ENCODE assay signal across 12 cellular contexts in genomic region chr15:67174446-67174845, GRCh38.
A peak's percentile ranks its signal among the peaks of the same experiment; 100 is the strongest.
DNase-seq lines count a peak whose midpoint lies in the region; ATAC-seq and TF ChIP-seq lines count a peak whose summit lies in the region.
"Had no signal": no experiment of that assay in that cellular context is flagged by ENCODE, and none has a peak within 500 bp of the region (broad histone marks: within the 10 kb centered on the region; RNA-seq: fewer than 3 reads in every experiment).

No MANE protein-coding gene starts in this region.

- no peak for TF ChIP-seq POLR2A in tibial nerve (IDR thresholded peaks at IDR 0.05)

- ATAC-seq in GM23338, result no peak
- ATAC-seq in activated naive CD8-positive, alpha-beta T cell treated with anti-CD3 and anti-CD28 coated beads, Interleukin-2, amount 10 ng/mL, durations not matched to agents 7 days and 5 days (ENCODE audit: low read depth), result no peak

- H3K36me3 ChIP-seq in ACC112 (ENCODE audit: insufficient read depth, low read length) (peaks cover 46% of the 10 kb centered on the region), GM23338 (ENCODE audit: insufficient read depth) (no peaks in the 10 kb centered on the region; the same call in 1 of the 2 replicates), tibial nerve (peaks cover 0 to 60% (median 4%) of the 10 kb centered on the region in 3 donors)

- TF ChIP-seq CTCF in GM23338 (conservative IDR thresholded peaks at IDR 0.05; ENCODE audit: low read depth in 2 of 2) (no peak), mesothelial cell of epicardium (IDR thresholded peaks at IDR 0.05; ENCODE audit: unreplicated experiment) (no peak), tibial nerve (IDR thresholded peaks at IDR 0.05) (no peak)

- H3K4me1 ChIP-seq in ACC112 (ENCODE audit: control insufficient read depth, insufficient read depth, low read length, unreplicated experiment) (peaks cover 87% of the 10 kb centered on the region), GM23338 (ENCODE audit: insufficient read depth) (peaks cover 7% of the 10 kb centered on the region; the same call in 1 of the 2 replicates), tibial nerve (peaks cover 0 to 40% (median 12%) of the 10 kb centered on the region in 4 donors)

- no peak overlapping the region for H3K4me2 ChIP-seq in GM23338

- H3K9me3 Mint-ChIP-seq in GM23338 (no peaks in the 10 kb centered on the region; the same call in 2 of the 3 replicates), mesothelial cell of epicardium (no peaks in the 10 kb centered on the region)
- no peaks in the 10 kb centered on the region for H3K9me3 Mint-ChIP-seq in activated naive CD8-positive, alpha-beta T cell treated with anti-CD3 and anti-CD28 coated beads, Interleukin-2, amount 10 ng/mL, durations not matched to agents 7 days and 5 days

- peak overlapping the region; percentile 96 for H3K27ac ChIP-seq in ACC112 (ENCODE audit: low read depth, low read length)
- H3K27ac ChIP-seq in GM23338 (ENCODE audit: low read depth), result no peak overlapping the region
- peak overlapping the region in 1 of 4 donors; percentile 12 for H3K27ac ChIP-seq in tibial nerve
- H3K27ac ChIP-seq: C4-2B had no signal

- H3K27me3 ChIP-seq in ACC112 (ENCODE audit: insufficient read depth, low read length) (no peaks in the 10 kb centered on the region), GM23338 (ENCODE audit: insufficient read depth) (no peaks in the 10 kb centered on the region), tibial nerve (no peaks in the 10 kb centered on the region)

- POLR2A ChIA-PET in activated naive CD8-positive, alpha-beta T cell treated with anti-CD3 and anti-CD28 coated beads, Interleukin-2, amount 10 ng/mL, durations not matched to agents 7 days and 5 days (lab: Charles Lee), result no interaction called here

- H3K27me3 Mint-ChIP-seq in GM23338 (ENCODE audit: insufficient read depth, low read depth, poor library complexity) (peaks cover 14% of the 10 kb centered on the region), mesothelial cell of epicardium (ENCODE audit: low read depth) (no peaks in the 10 kb centered on the region)
- no peaks in the 10 kb centered on the region for H3K27me3 Mint-ChIP-seq in activated naive CD8-positive, alpha-beta T cell treated with anti-CD3 and anti-CD28 coated beads, Interleukin-2, amount 10 ng/mL, durations not matched to agents 7 days and 5 days

- H4K20me1 ChIP-seq in GM23338 (replicated peaks; ENCODE audit: insufficient read depth), result no peaks in the 10 kb centered on the region

- no peaks in the 10 kb centered on the region for H3K9me3 ChIP-seq in tibial nerve

- no peaks in the 10 kb centered on the region for H3K9me2 ChIP-seq in GM23338 (ENCODE audit: insufficient read depth)

- H3F3A ChIP-seq in GM23338 (replicated peaks; ENCODE audit: low read depth), result no peaks in the 10 kb centered on the region

- H3K27ac Mint-ChIP-seq in GM23338, result peak overlapping the region; percentile 40; the same call in 1 of the 2 replicates
- peak overlapping the region; percentile 14 for H3K27ac Mint-ChIP-seq in activated naive CD8-positive, alpha-beta T cell treated with anti-CD3 and anti-CD28 coated beads, Interleukin-2, amount 10 ng/mL, durations not matched to agents 7 days and 5 days
- H3K27ac Mint-ChIP-seq in mesothelial cell of epicardium, result peak overlapping the region; percentile 35

- H3K4me3 Mint-ChIP-seq in GM23338 (no peak overlapping the region), mesothelial cell of epicardium (no peak overlapping the region)
- H3K4me3 Mint-ChIP-seq in activated naive CD8-positive, alpha-beta T cell treated with anti-CD3 and anti-CD28 coated beads, Interleukin-2, amount 10 ng/mL, durations not matched to agents 7 days and 5 days, result no peak overlapping the region

- H3K79me2 ChIP-seq in ACC112 (ENCODE audit: control insufficient read depth, insufficient read depth, low read length, unreplicated experiment) (peaks cover 7% of the 10 kb centered on the region), GM23338 (replicated peaks; ENCODE audit: insufficient read depth) (no peaks in the 10 kb centered on the region)

- H3K36me3 Mint-ChIP-seq in GM23338 (ENCODE audit: low read depth) (peaks cover 3% of the 10 kb centered on the region), mesothelial cell of epicardium (peaks cover 43% of the 10 kb centered on the region)
- peaks cover 11% of the 10 kb centered on the region for H3K36me3 Mint-ChIP-seq in activated naive CD8-positive, alpha-beta T cell treated with anti-CD3 and anti-CD28 coated beads, Interleukin-2, amount 10 ng/mL, durations not matched to agents 7 days and 5 days

- no peak for TF ChIP-seq EP300 in tibial nerve (IDR thresholded peaks at IDR 0.05)

- peaks cover 39% of the 10 kb centered on the region for H3K4me1 Mint-ChIP-seq in GM23338
- H3K4me1 Mint-ChIP-seq in activated naive CD8-positive, alpha-beta T cell treated with anti-CD3 and anti-CD28 coated beads, Interleukin-2, amount 10 ng/mL, durations not matched to agents 7 days and 5 days, result peaks cover 16% of the 10 kb centered on the region
- peaks cover 45% of the 10 kb centered on the region for H3K4me1 Mint-ChIP-seq in mesothelial cell of epicardium

- H3K4me3 ChIP-seq in ACC112 (ENCODE audit: low read depth, low read length) (no peak overlapping the region), GM23338 (no peak overlapping the region), tibial nerve (no peak overlapping the region)

- 96 to 99% methylated on average over 3 of the region's 3 CpGs for WGBS in tibial nerve, 2 donors

- no peak overlapping the region for H2AFZ ChIP-seq in ACC112 (ENCODE audit: low read length, unreplicated experiment)
- H2AFZ ChIP-seq in GM23338, result no peak overlapping the region

- DNase-seq in GM23338 (ENCODE audit: low spot score), result no peak
- no peak for DNase-seq in activated naive CD8-positive, alpha-beta T cell treated with anti-CD3 and anti-CD28 coated beads, Interleukin-2, amount 10 ng/mL, durations not matched to agents 7 days and 5 days
- no peak for DNase-seq in mesothelial cell of epicardium (ENCODE audit: low spot score in 2 of 2, unreplicated experiment in 2 of 2)
- DNase-seq in NCI-H524 treated with DMSO at 0.1 percent for 48 hours (lab: John Stamatoyannopoulos, UW), result no peak
- DNase-seq in tibial nerve (ENCODE audit: low spot score in 2 of 2), result no peak
- no peak for DNase-seq in globus pallidus (ENCODE audit: low spot score)
- no peak for DNase-seq in midbrain (lab: John Stamatoyannopoulos, UW)
- DNase-seq: aorta; hippocampal formation; stimulated activated CD8-positive, alpha-beta memory T cell treated with anti-CD3 and anti-CD28 coated beads, Interleukin-4, amount 100 ng/mL, for 48 hours had no signal

TF ChIP-seq in GM23338, 12 proteins besides CTCF, POLR2A, EP300 and RAD21 (continues in another document):
- TF ChIP-seq POLR2AphosphoS5 (IDR thresholded peaks at IDR 0.05; ENCODE audit: low read depth) (no peak), ZNF114 (CRISPR knock-in tag; IDR thresholded peaks at IDR 0.05) (no peak), REST (IDR thresholded peaks at IDR 0.05; ENCODE audit: unreplicated experiment) (no peak), STAT1 (IDR thresholded peaks at IDR 0.05; ENCODE audit: unreplicated experiment) (no peak), NANOG (IDR thresholded peaks at IDR 0.05; ENCODE audit: borderline replicate concordance) (no peak), EZH2phosphoT487 (IDR thresholded peaks at IDR 0.05; ENCODE audit: unreplicated experiment) (no peak), CREB1 (CRISPR knock-in tag; IDR thresholded peaks at IDR 0.05; ENCODE audit: low read depth) (no peak), ETS1 (IDR thresholded peaks at IDR 0.05) (no peak)
